ENCODE assay signal across 8 cellular contexts in the genomic region with DNA sequence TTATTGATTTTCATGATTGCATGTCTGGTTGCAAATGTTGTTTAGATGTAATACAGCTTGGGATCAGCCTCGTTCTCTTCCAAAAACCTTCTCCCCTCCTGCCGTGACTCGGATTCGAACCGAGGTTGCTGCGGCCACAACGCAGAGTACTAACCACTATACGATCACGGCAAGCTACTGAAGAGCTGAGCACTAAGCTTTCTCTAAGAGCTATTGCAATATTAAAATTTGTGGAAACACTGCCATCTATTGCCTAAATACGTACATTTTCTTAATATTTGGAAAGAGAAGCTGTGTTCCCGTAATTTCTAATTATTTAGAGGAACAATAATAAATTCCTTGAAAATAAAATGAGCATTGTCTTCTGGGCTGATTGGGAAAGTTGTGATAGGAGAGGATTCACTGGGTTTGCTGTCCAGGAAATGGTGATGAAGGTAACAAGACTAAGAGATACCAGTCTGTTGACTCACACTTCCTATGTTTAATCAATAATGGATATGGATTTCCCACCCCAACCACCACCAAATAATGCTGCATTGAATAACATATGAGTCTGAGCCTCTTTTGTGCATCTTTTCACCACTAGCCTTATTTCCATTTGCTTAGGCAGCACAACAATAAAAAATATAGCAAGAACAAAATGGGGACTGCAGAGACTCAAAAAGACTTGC.
DNase-seq lines count a peak whose midpoint lies in the region; ATAC-seq, FAIRE-seq and TF ChIP-seq lines count a peak whose summit lies in the region.

No MANE protein-coding gene starts in this region.

- H3K9me3 Mint-ChIP-seq in CD14-positive monocyte = peaks cover 0 to 1% (median 0%) of the 10 kb centered on the region in 7 donors

- TF ChIP-seq POLR2A in HepG2 (IDR thresholded peaks at IDR 0.05; ENCODE audit: insufficient read depth in 1 of 2, low read depth in 2 of 2, low read length in 2 of 2) = no peak

- no peaks in the 10 kb centered on the region for H3K9me3 ChIP-seq in HepG2 (ENCODE audit: low read length)

- TF ChIP-seq EP300 in HepG2 (IDR thresholded peaks at IDR 0.05; ENCODE audit: low read depth in 2 of 2, low read length in 2 of 2) = no peak
- TF ChIP-seq EP300 in HepG2 (CRISPR knock-in tag; IDR thresholded peaks at IDR 0.05; ENCODE audit: borderline replicate concordance) = no peak

- in situ Hi-C loops in brain microvascular endothelial cell (cut with HindIII; ENCODE audit: low pct_ligation_motif_present, low sequenced_read_pairs) = no loop called here
- in situ Hi-C loops in HepG2 (cut with HindIII; ENCODE audit: extremely low pct_ligation_motif_present, low pct_unique_long_range_greater_than_20kb) = no loop called here

- POLR2A ChIA-PET in HepG2 (lab: Yijun Ruan, JAX) = no interaction called here

- CTCF ChIA-PET in HepG2 (lab: Yijun Ruan, JAX; ENCODE audit: low intra/inter-chr PET ratio, low total read pairs) = no interaction called here

- no peaks in the 10 kb centered on the region for H3K4me1 Mint-ChIP-seq in CD14-positive monocyte

- peaks cover 2 to 14% (median 2%) of the 10 kb centered on the region in 3 donors for H3K27me3 Mint-ChIP-seq in CD14-positive monocyte (ENCODE audit: low read depth in 3 of 3)

- no peak for TF ChIP-seq RAD21 in HepG2 (CRISPR knock-in tag; IDR thresholded peaks at IDR 0.05)

- H3K36me3 Mint-ChIP-seq in CD14-positive monocyte = no peaks in the 10 kb centered on the region

- peak; percentile 64 for ATAC-seq in HepG2
- no peak for ATAC-seq in GM19455 (IDR thresholded peaks at IDR 0.05; ENCODE audit: unreplicated experiment)

- H3K27me3 ChIP-seq in GM06990 (replicated peaks; ENCODE audit: control insufficient read depth, insufficient read depth, low read length) (no peaks in the 10 kb centered on the region; the same call in 1 of the 2 replicates), brain microvascular endothelial cell (replicated peaks) (no peaks in the 10 kb centered on the region), HepG2 (ENCODE audit: control insufficient read depth in 1 of 2, insufficient read depth in 2 of 2, low read length in 2 of 2) (peaks cover 2 to 20% of the 10 kb centered on the region in 2 experiments; a peak in 1 of 5 replicates)

- H3K9ac ChIP-seq in HepG2 (ENCODE audit: insufficient read depth, low read depth, low read length) = no peak overlapping the region

- intact Hi-C loops in HepG2 (cut with micrococcal nuclease; ENCODE audit: unreplicated experiment) (no loop called here), CD14-positive monocyte (cut with micrococcal nuclease) (no loop called here)

- H3K27ac ChIP-seq in brain microvascular endothelial cell (no peak overlapping the region), HepG2 (ENCODE audit: extremely low read length, insufficient read depth, low read length) (no peak overlapping the region)

- TF ChIP-seq CTCF in GM06990 (IDR thresholded peaks at IDR 0.05; ENCODE audit: insufficient read depth, low read length, poor library complexity, severe bottlenecking) (no peak), brain microvascular endothelial cell (IDR thresholded peaks at IDR 0.05; ENCODE audit: low read depth, low read length, missing control alignments) (no peak), HepG2 (CRISPR knock-in tag; IDR thresholded peaks at IDR 0.05) (peak; percentile 27), CD14-positive monocyte (IDR thresholded peaks at IDR 0.05) (no peak)

- no peak overlapping the region for H3K27ac Mint-ChIP-seq in CD14-positive monocyte

- 1% methylated on average over 11 of the region's 11 CpGs for WGBS in HepG2 (ENCODE audit: low lambda C conversion rate)

- H3K4me1 ChIP-seq in HepG2 (ENCODE audit: insufficient read depth, low read length) = no peaks in the 10 kb centered on the region

- DNase-seq in GM06990 (ENCODE audit: extremely low read depth, insufficient read length) = peak; percentile 7
- peak; percentile 85 for DNase-seq in NCI-H1694 treated with DMSO at 0.1 percent for 48 hours (lab: John Stamatoyannopoulos, UW)
- DNase-seq in brain microvascular endothelial cell = peak; percentile 73
- peak; percentile 20 for DNase-seq in HepG2 (ENCODE audit: low spot score)
- DNase-seq in stimulated activated CD4-positive, alpha-beta T cell treated with anti-CD3 and anti-CD28 coated beads, Interleukin-4, amount 100 ng/mL, for 1 hour = no peak
- DNase-seq in activated CD4-positive, alpha-beta T cell treated with anti-CD3 and anti-CD28 coated beads for 48 hours = no peak
- DNase-seq in CD14-positive monocyte (ENCODE audit: low spot score) = no peak

- H3K4me3 ChIP-seq in GM06990 (replicated peaks; ENCODE audit: low read depth, low read length) = no peak overlapping the region
- H3K4me3 ChIP-seq in brain microvascular endothelial cell (ENCODE audit: low read depth, low read length) = no peak overlapping the region
- no peak overlapping the region for H3K4me3 ChIP-seq in HepG2 (replicated peaks in 1 of 3; ENCODE audit: insufficient read depth in 1 of 3, low read depth in 2 of 3, low read length in 3 of 3)

- no TSS peak for BruUV-seq in HepG2 (replicated peaks; lab: Mats Ljungman, UMichigan)

- H3K79me2 ChIP-seq in HepG2 (ENCODE audit: insufficient read depth, low read length) = no peaks in the 10 kb centered on the region

- no peak overlapping the region for H3K4me3 Mint-ChIP-seq in CD14-positive monocyte

- no peak for FAIRE-seq in HepG2 (lab: Jason Lieb, UNC)

- H2AFZ ChIP-seq in HepG2 (ENCODE audit: low read length) = no peak overlapping the region

- H4K20me1 ChIP-seq in HepG2 (ENCODE audit: insufficient read depth, low read length) = no peaks in the 10 kb centered on the region

- H3K36me3 ChIP-seq in GM06990 (ENCODE audit: control insufficient read depth, insufficient read depth, low read length) (no peaks in the 10 kb centered on the region), brain microvascular endothelial cell (replicated peaks) (no peaks in the 10 kb centered on the region), HepG2 (replicated peaks in 1 of 2; ENCODE audit: control insufficient read depth in 1 of 2, insufficient read depth in 2 of 2, low read length in 2 of 2) (no peaks in the 10 kb centered on the region)

- no peak overlapping the region for H3K4me2 ChIP-seq in HepG2 (ENCODE audit: low read depth, low read length)

TF ChIP-seq in HepG2, 621 proteins besides CTCF, POLR2A, EP300 and RAD21 (continues in another document):
- TF ChIP-seq, protein P1, sequence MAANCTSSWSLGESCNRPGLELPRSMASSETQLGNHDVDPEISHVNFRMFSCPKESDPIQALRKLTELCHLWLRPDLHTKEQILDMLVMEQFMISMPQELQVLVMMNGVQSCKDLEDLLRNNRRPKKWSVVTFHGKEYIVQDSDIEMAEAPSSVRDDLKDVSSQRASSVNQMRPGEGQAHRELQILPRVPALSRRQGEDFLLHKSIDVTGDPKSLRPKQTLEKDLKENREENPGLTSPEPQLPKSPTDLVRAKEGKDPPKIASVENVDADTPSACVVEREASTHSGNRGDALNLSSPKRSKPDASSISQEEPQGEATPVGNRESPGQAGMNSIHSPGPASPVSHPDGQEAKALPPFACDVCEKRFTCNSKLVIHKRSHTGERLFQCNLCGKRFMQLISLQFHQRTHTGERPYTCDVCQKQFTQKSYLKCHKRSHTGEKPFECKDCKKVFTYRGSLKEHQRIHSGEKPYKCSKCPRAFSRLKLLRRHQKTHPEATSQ (CRISPR knock-in tag; IDR thresholded peaks at IDR 0.05; ENCODE audit: borderline replicate concordance) = no peak
- TF ChIP-seq POGZ (CRISPR knock-in tag; IDR thresholded peaks at IDR 0.05) (no peak), TOPORS (CRISPR knock-in tag; IDR thresholded peaks at IDR 0.05) (no peak), STAG1 (CRISPR knock-in tag; IDR thresholded peaks at IDR 0.05) (peak; percentile 46; the same call in 1 of the 2 replicates), ZNF567 (CRISPR knock-in tag; IDR thresholded peaks at IDR 0.05; ENCODE audit: borderline replicate concordance) (no peak), KLF15 (CRISPR knock-in tag; IDR thresholded peaks at IDR 0.05; ENCODE audit: borderline replicate concordance) (no peak), PCBP2 (optimal IDR thresholded peaks at IDR 0.05; ENCODE audit: low read depth, low read length, poor library complexity, severe bottlenecking) (no peak), BCL6 (CRISPR knock-in tag; IDR thresholded peaks at IDR 0.05) (0 out of 2 replicates have a peak, but pooled peaks have one; percentile 18)
- TF ChIP-seq, protein P2, sequence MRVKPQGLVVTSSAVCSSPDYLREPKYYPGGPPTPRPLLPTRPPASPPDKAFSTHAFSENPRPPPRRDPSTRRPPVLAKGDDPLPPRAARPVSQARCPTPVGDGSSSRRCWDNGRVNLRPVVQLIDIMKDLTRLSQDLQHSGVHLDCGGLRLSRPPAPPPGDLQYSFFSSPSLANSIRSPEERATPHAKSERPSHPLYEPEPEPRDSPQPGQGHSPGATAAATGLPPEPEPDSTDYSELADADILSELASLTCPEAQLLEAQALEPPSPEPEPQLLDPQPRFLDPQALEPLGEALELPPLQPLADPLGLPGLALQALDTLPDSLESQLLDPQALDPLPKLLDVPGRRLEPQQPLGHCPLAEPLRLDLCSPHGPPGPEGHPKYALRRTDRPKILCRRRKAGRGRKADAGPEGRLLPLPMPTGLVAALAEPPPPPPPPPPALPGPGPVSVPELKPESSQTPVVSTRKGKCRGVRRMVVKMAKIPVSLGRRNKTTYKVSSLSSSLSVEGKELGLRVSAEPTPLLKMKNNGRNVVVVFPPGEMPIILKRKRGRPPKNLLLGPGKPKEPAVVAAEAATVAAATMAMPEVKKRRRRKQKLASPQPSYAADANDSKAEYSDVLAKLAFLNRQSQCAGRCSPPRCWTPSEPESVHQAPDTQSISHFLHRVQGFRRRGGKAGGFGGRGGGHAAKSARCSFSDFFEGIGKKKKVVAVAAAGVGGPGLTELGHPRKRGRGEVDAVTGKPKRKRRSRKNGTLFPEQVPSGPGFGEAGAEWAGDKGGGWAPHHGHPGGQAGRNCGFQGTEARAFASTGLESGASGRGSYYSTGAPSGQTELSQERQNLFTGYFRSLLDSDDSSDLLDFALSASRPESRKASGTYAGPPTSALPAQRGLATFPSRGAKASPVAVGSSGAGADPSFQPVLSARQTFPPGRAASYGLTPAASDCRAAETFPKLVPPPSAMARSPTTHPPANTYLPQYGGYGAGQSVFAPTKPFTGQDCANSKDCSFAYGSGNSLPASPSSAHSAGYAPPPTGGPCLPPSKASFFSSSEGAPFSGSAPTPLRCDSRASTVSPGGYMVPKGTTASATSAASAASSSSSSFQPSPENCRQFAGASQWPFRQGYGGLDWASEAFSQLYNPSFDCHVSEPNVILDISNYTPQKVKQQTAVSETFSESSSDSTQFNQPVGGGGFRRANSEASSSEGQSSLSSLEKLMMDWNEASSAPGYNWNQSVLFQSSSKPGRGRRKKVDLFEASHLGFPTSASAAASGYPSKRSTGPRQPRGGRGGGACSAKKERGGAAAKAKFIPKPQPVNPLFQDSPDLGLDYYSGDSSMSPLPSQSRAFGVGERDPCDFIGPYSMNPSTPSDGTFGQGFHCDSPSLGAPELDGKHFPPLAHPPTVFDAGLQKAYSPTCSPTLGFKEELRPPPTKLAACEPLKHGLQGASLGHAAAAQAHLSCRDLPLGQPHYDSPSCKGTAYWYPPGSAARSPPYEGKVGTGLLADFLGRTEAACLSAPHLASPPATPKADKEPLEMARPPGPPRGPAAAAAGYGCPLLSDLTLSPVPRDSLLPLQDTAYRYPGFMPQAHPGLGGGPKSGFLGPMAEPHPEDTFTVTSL (CRISPR knock-in tag; IDR thresholded peaks at IDR 0.05; ENCODE audit: borderline replicate concordance) = no peak

Comparison
In these comparisons a context has a peak if more than half of its experiments do, and no peak if none do; other contexts are left out.
1. DNase-seq: peak in GM06990 (single experiment), NCI-H1694 treated with DMSO at 0.1 percent for 48 hours (single experiment), brain microvascular endothelial cell (single experiment) and HepG2 (single experiment); none in stimulated activated CD4-positive, alpha-beta T cell treated with anti-CD3 and anti-CD28 coated beads, Interleukin-4, amount 100 ng/mL, for 1 hour (single experiment), activated CD4-positive, alpha-beta T cell treated with anti-CD3 and anti-CD28 coated beads for 48 hours (single experiment) and CD14-positive monocyte (single experiment).